22 cellular contexts compared by ENCODE assay signal in genomic region chr3:15924914-15925313, GRCh38.
"Had no signal": no experiment of that assay in that cellular context is flagged by ENCODE, and none has a peak within 500 bp of the region (broad histone marks: within the 10 kb centered on the region; RNA-seq: fewer than 3 reads in every experiment).

No MANE protein-coding gene starts in this region.

- H3K27me3 Mint-ChIP-seq: activated B cell treated with CpG ODN at 0.5 μM for 24 hours; activated CD4-positive, alpha-beta memory T cell treated with anti-CD3 and anti-CD28 coated beads for 36 hours; activated naive CD8-positive, alpha-beta T cell had no signal

- ATAC-seq: gastroesophageal sphincter, heart left ventricle, left lung had no signal

- FAIRE-seq: endothelial cell of umbilical vein, kidney had no signal

- H3K27ac Mint-ChIP-seq: activated B cell treated with CpG ODN at 0.5 μM for 24 hours; activated CD4-positive, alpha-beta memory T cell treated with anti-CD3 and anti-CD28 coated beads for 36 hours; activated naive CD8-positive, alpha-beta T cell; activated T-helper 1 cell treated with anti-CD3 and anti-CD28 coated beads, Interleukin-12 subunit alpha, Interleukin-12 subunit beta, Interleukin-2, Interleukin-4 antibody, amounts not matched to agents 30 ng/mL and 10 ng/mL and 1 ng/mL, durations not matched to agents 14 hours and 24 hours and 36 hours; nephron had no signal

- H3K27me3 ChIP-seq: cardiac muscle cell, esophagus muscularis mucosa, gastroesophageal sphincter, heart left ventricle, left lung, sigmoid colon, tibial artery had no signal

- H3K9me3 Mint-ChIP-seq: activated B cell treated with CpG ODN at 0.5 μM for 24 hours; activated CD4-positive, alpha-beta memory T cell treated with anti-CD3 and anti-CD28 coated beads for 36 hours; activated T-helper 1 cell treated with anti-CD3 and anti-CD28 coated beads, Interleukin-12 subunit alpha, Interleukin-12 subunit beta, Interleukin-2, Interleukin-4 antibody, amounts not matched to agents 30 ng/mL and 10 ng/mL and 1 ng/mL, durations not matched to agents 14 hours and 24 hours and 36 hours; nephron had no signal

- H3K36me3 ChIP-seq: cardiac muscle cell, esophagus muscularis mucosa, gastroesophageal sphincter, heart left ventricle, left lung, sigmoid colon, tibial artery had no signal

- H3K36me3 Mint-ChIP-seq: activated CD4-positive, alpha-beta memory T cell treated with anti-CD3 and anti-CD28 coated beads for 36 hours; activated naive CD8-positive, alpha-beta T cell had no signal

- H3K4me3 Mint-ChIP-seq: activated B cell treated with CpG ODN at 0.5 μM for 24 hours; activated CD4-positive, alpha-beta memory T cell treated with anti-CD3 and anti-CD28 coated beads for 36 hours; activated naive CD8-positive, alpha-beta T cell; activated T-helper 1 cell treated with anti-CD3 and anti-CD28 coated beads, Interleukin-12 subunit alpha, Interleukin-12 subunit beta, Interleukin-2, Interleukin-4 antibody, amounts not matched to agents 30 ng/mL and 10 ng/mL and 1 ng/mL, durations not matched to agents 14 hours and 24 hours and 36 hours; nephron had no signal

- H3K4me3 ChIP-seq: cardiac muscle cell, esophagus muscularis mucosa, gastroesophageal sphincter, heart left ventricle, left lung, sigmoid colon, tibial artery had no signal

- DNase-seq: activated B cell treated with CpG ODN at 0.5 μM for 24 hours; activated CD4-positive, alpha-beta memory T cell treated with anti-CD3 and anti-CD28 coated beads for 36 hours; activated CD4-positive, alpha-beta T cell treated with anti-CD3 and anti-CD28 coated beads for 4 hours; activated T-cell treated with anti-CD3 and anti-CD28 coated beads for 4 hours; amniotic stem cell; dermis blood vessel endothelial cell; effector memory CD4-positive, alpha-beta T cell; heart left ventricle; kidney; left lung; mammary epithelial cell; midbrain; sigmoid colon; stimulated activated naive CD4-positive, alpha-beta T cell; tibial artery had no signal

- H3K4me1 Mint-ChIP-seq: activated B cell treated with CpG ODN at 0.5 μM for 24 hours, nephron had no signal
